Comparison of ENCODE assay signal across 24 cellular contexts in the genomic region with DNA sequence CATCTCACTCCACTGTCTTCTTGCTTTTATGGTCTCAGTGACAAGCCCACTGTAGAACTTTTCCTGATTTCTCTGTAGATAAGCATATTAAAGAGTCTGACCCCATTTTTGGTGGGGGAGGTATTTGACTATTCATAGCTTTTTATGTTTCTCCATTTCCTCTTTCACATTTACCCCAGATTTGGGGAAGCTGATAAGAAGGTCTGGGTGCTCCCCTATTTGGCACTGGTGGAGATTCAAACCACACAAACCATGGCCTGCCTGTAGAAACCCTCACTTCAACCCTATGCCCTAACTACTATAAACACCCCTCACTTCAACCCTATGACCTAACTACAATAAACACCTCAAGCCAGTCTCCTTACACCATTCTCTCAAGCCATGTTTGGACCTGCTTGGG.
"Had no signal": no experiment of that assay in that cellular context is flagged by ENCODE, and none has a peak within 500 bp of the region (broad histone marks: within the 10 kb centered on the region; RNA-seq: fewer than 3 reads in every experiment).

No MANE protein-coding gene starts in this region.

- H3K27me3 Mint-ChIP-seq: activated naive CD8-positive, alpha-beta T cell treated with anti-CD3 and anti-CD28 coated beads, Interleukin-2, amount 50 U/mL, for 24 hours had no signal

- H3K4me3 Mint-ChIP-seq: activated naive CD4-positive, alpha-beta T cell treated with anti-CD3 and anti-CD28 coated beads, Interleukin-2, amount 10 ng/mL, durations not matched to agents 7 days and 5 days; activated naive CD8-positive, alpha-beta T cell; activated naive CD8-positive, alpha-beta T cell treated with anti-CD3 and anti-CD28 coated beads, Interleukin-2, amount 50 U/mL, for 24 hours; brain had no signal

- H3K27ac ChIP-seq: WERI-Rb-1 had no signal

- DNase-seq: activated CD4-positive, alpha-beta T cell treated with anti-CD3 and anti-CD28 coated beads for 1 hour; activated CD4-positive, alpha-beta T cell treated with anti-CD3 and anti-CD28 coated beads for 48 hours; activated CD4-positive, alpha-beta T cell treated with anti-CD3 and anti-CD28 coated beads, Interleukin-2, amount 50 U/mL, for 4 hours; activated CD4-positive, CD25-positive, alpha-beta regulatory T cell; activated CD8-positive, alpha-beta memory T cell treated with anti-CD3 and anti-CD28 coated beads, Interleukin-2, amount 50 U/mL, for 48 hours; activated effector memory CD4-positive, alpha-beta T cell treated with Interleukin-2 at 50 U/mL for 16 hours; activated naive CD4-positive, alpha-beta T cell treated with anti-CD3 and anti-CD28 coated beads, Interleukin-2, amount 10 ng/mL, durations not matched to agents 7 days and 5 days; activated naive CD8-positive, alpha-beta T cell treated with anti-CD3 and anti-CD28 coated beads, Interleukin-2, amount 50 U/mL, for 24 hours; activated T-cell treated with anti-CD3 and anti-CD28 coated beads, Interleukin-2, amount 50 U/mL, for 48 hours; anterior cingulate cortex; central memory CD4-positive, alpha-beta T cell; KG1; NCI-H1105; NCI-H1417 treated with DMSO at 0.1 percent for 48 hours; NCI-H187 treated with DMSO at 0.1 percent for 48 hours; NCI-H2081; NCI-H345; NCI-H524 treated with DMSO at 0.1 percent for 48 hours; OCI-M1; Right ventricle myocardium superior; T1000; WERI-Rb-1 had no signal

- H3K27ac Mint-ChIP-seq: activated naive CD4-positive, alpha-beta T cell treated with anti-CD3 and anti-CD28 coated beads, Interleukin-2, amount 10 ng/mL, durations not matched to agents 7 days and 5 days; activated naive CD8-positive, alpha-beta T cell; activated naive CD8-positive, alpha-beta T cell treated with anti-CD3 and anti-CD28 coated beads, Interleukin-2, amount 50 U/mL, for 24 hours; brain had no signal

- H3K36me3 Mint-ChIP-seq: activated naive CD4-positive, alpha-beta T cell treated with anti-CD3 and anti-CD28 coated beads, Interleukin-2, amount 10 ng/mL, durations not matched to agents 7 days and 5 days; brain had no signal

- H3K4me1 Mint-ChIP-seq: activated naive CD8-positive, alpha-beta T cell treated with anti-CD3 and anti-CD28 coated beads, Interleukin-2, amount 50 U/mL, for 24 hours; brain had no signal

- H3K36me3 ChIP-seq: WERI-Rb-1 had no signal

- ATAC-seq: activated naive CD8-positive, alpha-beta T cell treated with anti-CD3 and anti-CD28 coated beads, Interleukin-2, amount 50 U/mL, for 24 hours had no signal
